Comparison of ENCODE assay signal across 9 cellular contexts in the genomic region with DNA sequence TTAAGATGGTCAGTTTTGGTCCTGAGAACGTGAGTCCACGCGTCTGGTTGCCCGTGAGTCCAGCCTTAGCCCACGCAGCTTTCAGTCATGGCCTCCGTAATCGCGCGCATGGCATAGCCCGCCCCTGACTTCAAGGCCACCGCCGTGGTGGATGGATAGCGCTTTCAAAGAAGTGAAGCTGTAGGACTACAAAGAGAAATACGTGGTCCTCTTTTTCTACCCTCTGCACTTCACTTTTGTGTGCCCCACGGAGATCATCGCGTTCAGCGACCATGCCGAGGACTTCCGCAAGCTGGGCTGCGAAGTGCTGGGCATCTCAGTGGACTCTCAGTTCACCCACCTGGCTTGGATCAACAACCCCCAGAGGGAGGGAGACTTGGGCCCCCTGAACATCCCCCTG.
"Had no signal": no experiment of that assay in that cellular context is flagged by ENCODE, and none has a peak within 500 bp of the region (broad histone marks: within the 10 kb centered on the region; RNA-seq: fewer than 3 reads in every experiment).

No MANE protein-coding gene starts in this region.

- ATAC-seq: GM23338, HCT116, HepG2, K562 had no signal

- H3K4me1 Mint-ChIP-seq: GM23338 had no signal

- H3K4me1 ChIP-seq: HAP-1 had no signal

- H3K27ac ChIP-seq: HL-60 had no signal

- H3K27ac Mint-ChIP-seq: GM23338, HFFc6 had no signal

- H3K9me3 Mint-ChIP-seq: GM23338 had no signal

- H2AFZ ChIP-seq: GM23338 had no signal

- DNase-seq: H7, HFFc6, KG1 had no signal

- H3K9me3 ChIP-seq: HAP-1 had no signal

- H3K4me2 ChIP-seq: GM23338 had no signal

- H3K36me3 ChIP-seq: HAP-1 had no signal

- H3K4me3 ChIP-seq: GM23338, HAP-1, K562 had no signal

- FAIRE-seq: HepG2, K562 had no signal

- H3K4me3 Mint-ChIP-seq: GM23338, HFFc6 had no signal
